Comparison of ENCODE assay signal across 15 cellular contexts in genomic region chr22:17446704-17447103, GRCh38.
A peak's percentile ranks its signal among the peaks of the same experiment; 100 is the strongest.
DNase-seq lines count a peak whose midpoint lies in the region; ATAC-seq and TF ChIP-seq lines count a peak whose summit lies in the region.
"Had no signal": no experiment of that assay in that cellular context is flagged by ENCODE, and none has a peak within 500 bp of the region (broad histone marks: within the 10 kb centered on the region; RNA-seq: fewer than 3 reads in every experiment).

No MANE protein-coding gene starts in this region.

- H3K4me1 ChIP-seq in Karpas-422 (ENCODE audit: low read length) (peaks cover 9% of the 10 kb centered on the region), endodermal cell (ENCODE audit: control insufficient read depth, insufficient read depth, low read length) (peaks cover 21% of the 10 kb centered on the region)
- H3K4me1 ChIP-seq: A549 had no signal

- TF ChIP-seq CTCF in endodermal cell (conservative IDR thresholded peaks at IDR 0.05): no peak

- no peak overlapping the region for H2AFZ ChIP-seq in Karpas-422 (ENCODE audit: low read length)

- 94 to 96% methylated on average over 7 to 9 of the region's 9 CpGs for WGBS in endodermal cell (ENCODE audit: insufficient coverage in 1 of 2, insufficient read length in 1 of 2), 2 experiments

- H3K4me3 Mint-ChIP-seq in activated CD4-positive, alpha-beta T cell treated with anti-CD3 and anti-CD28 coated beads for 36 hours: no peak overlapping the region
- H3K4me3 Mint-ChIP-seq in endodermal cell: no peak overlapping the region
- H3K4me3 Mint-ChIP-seq: CD4-positive, alpha-beta T cell; H9 had no signal

- intact Hi-C loops in activated CD4-positive, alpha-beta T cell treated with anti-CD3 and anti-CD28 coated beads for 36 hours (cut with DNase I, micrococcal nuclease): no loop called here

- no peaks in the 10 kb centered on the region for H3K9me2 ChIP-seq in Karpas-422 (replicated peaks; ENCODE audit: insufficient read depth, low read length)

- CTCF ChIA-PET in activated CD4-positive, alpha-beta T cell treated with anti-CD3 and anti-CD28 coated beads for 36 hours (lab: Charles Lee): interaction anchor here (0.6 to 1.1 kb wide), 2 partner anchors 21 to 139 kb away, joined by 3 read pairs; no protein-coding TSS in a partner anchor

- H3K4me3 ChIP-seq in Karpas-422 (ENCODE audit: low read length): no peak overlapping the region
- no peak overlapping the region for H3K4me3 ChIP-seq in endodermal cell (ENCODE audit: low read length)
- H3K4me3 ChIP-seq: A549 had no signal

- H3K27ac ChIP-seq in Karpas-422 (ENCODE audit: low read length) (no peak overlapping the region), endodermal cell (ENCODE audit: low read depth, low read length) (no peak overlapping the region)
- H3K27ac ChIP-seq: 22Rv1, A549, C4-2B had no signal

- no peak overlapping the region for H3K4me2 ChIP-seq in Karpas-422 (ENCODE audit: low read depth, low read length, poor library complexity, severe bottlenecking)
- H3K4me2 ChIP-seq: A549 had no signal

- no peak for ATAC-seq in activated CD4-positive, alpha-beta T cell treated with anti-CD3 and anti-CD28 coated beads for 36 hours
- no peak for ATAC-seq in GM19397 (IDR thresholded peaks at IDR 0.05; ENCODE audit: unreplicated experiment)
- ATAC-seq in GM19351 (IDR thresholded peaks at IDR 0.05; ENCODE audit: unreplicated experiment): no peak
- no peak for ATAC-seq in GM19452 (IDR thresholded peaks at IDR 0.05; ENCODE audit: unreplicated experiment)
- ATAC-seq: A549 had no signal

- no peaks in the 10 kb centered on the region for H3K36me3 Mint-ChIP-seq in activated CD4-positive, alpha-beta T cell treated with anti-CD3 and anti-CD28 coated beads for 36 hours (ENCODE audit: low read depth)
- H3K36me3 Mint-ChIP-seq in endodermal cell (ENCODE audit: low read depth): peaks cover 24% of the 10 kb centered on the region

- no peaks in the 10 kb centered on the region for H3K27me3 ChIP-seq in Karpas-422 (ENCODE audit: low read length)
- no peaks in the 10 kb centered on the region for H3K27me3 ChIP-seq in endodermal cell (ENCODE audit: control insufficient read depth, insufficient read depth, low read length, poor library complexity, severe bottlenecking)

- no peaks in the 10 kb centered on the region for H4K20me1 ChIP-seq in Karpas-422 (ENCODE audit: insufficient read depth, low read depth, low read length)

- H3K9ac ChIP-seq in Karpas-422 (ENCODE audit: low read length) (no peak overlapping the region), endodermal cell (ENCODE audit: extremely low read depth, low read length, poor library complexity, severe bottlenecking) (no peak overlapping the region)

- peaks cover 2% of the 10 kb centered on the region for H3K27me3 Mint-ChIP-seq in activated CD4-positive, alpha-beta T cell treated with anti-CD3 and anti-CD28 coated beads for 36 hours
- H3K27me3 Mint-ChIP-seq in endodermal cell (ENCODE audit: insufficient read depth): no peaks in the 10 kb centered on the region

- no peaks in the 10 kb centered on the region for H3K9me3 Mint-ChIP-seq in activated CD4-positive, alpha-beta T cell treated with anti-CD3 and anti-CD28 coated beads for 36 hours (ENCODE audit: low read depth)
- H3K9me3 Mint-ChIP-seq in endodermal cell: no peaks in the 10 kb centered on the region
- H3K9me3 Mint-ChIP-seq: CD4-positive, alpha-beta T cell; H9 had no signal

- H3K4me1 Mint-ChIP-seq in activated CD4-positive, alpha-beta T cell treated with anti-CD3 and anti-CD28 coated beads for 36 hours: no peaks in the 10 kb centered on the region
- H3K4me1 Mint-ChIP-seq in endodermal cell: peaks cover 41% of the 10 kb centered on the region

- DNase-seq in activated CD4-positive, alpha-beta T cell treated with anti-CD3 and anti-CD28 coated beads for 48 hours: peak; percentile 6
- no peak for DNase-seq in activated CD4-positive, alpha-beta T cell treated with anti-CD3 and anti-CD28 coated beads for 36 hours
- DNase-seq in Karpas-422 (peak; percentile 44), endodermal cell (peak; percentile 42)
- DNase-seq: AML-193; Caco-2; CD4-positive, alpha-beta T cell; GDM1; H9 had no signal

- no peaks in the 10 kb centered on the region for H3K79me2 ChIP-seq in Karpas-422 (ENCODE audit: low read length)

- H3K9me3 ChIP-seq in Karpas-422 (ENCODE audit: low read length) (no peaks in the 10 kb centered on the region), endodermal cell (ENCODE audit: control insufficient read depth, low read length) (peaks cover 6% of the 10 kb centered on the region)
- H3K9me3 ChIP-seq: A549, Caco-2 had no signal

- H3K36me3 ChIP-seq in Karpas-422 (ENCODE audit: insufficient read depth, low read length): no peaks in the 10 kb centered on the region
- peaks cover 16% of the 10 kb centered on the region for H3K36me3 ChIP-seq in endodermal cell (ENCODE audit: control insufficient read depth, insufficient read depth, low read length)

- H3K27ac Mint-ChIP-seq in activated CD4-positive, alpha-beta T cell treated with anti-CD3 and anti-CD28 coated beads for 36 hours: no peak overlapping the region
- H3K27ac Mint-ChIP-seq in endodermal cell: no peak overlapping the region
- H3K27ac Mint-ChIP-seq: CD4-positive, alpha-beta T cell had no signal

- POLR2A ChIA-PET in activated CD4-positive, alpha-beta T cell treated with anti-CD3 and anti-CD28 coated beads for 36 hours (lab: Charles Lee): no interaction called here
